ENCODE assay signal across 43 cellular contexts in genomic region chr20:184288-184687, GRCh38. TPM values are rescaled to one million over a fixed set of nuclear protein-coding genes. Genes with fewer than 3 reads are reported as not detected.
"Had no signal": no experiment of that assay in that cellular context is flagged by ENCODE, and none has a peak within 500 bp of the region (broad histone marks: within the 10 kb centered on the region; RNA-seq: fewer than 3 reads in every experiment).

No MANE protein-coding gene starts in this region.

- H3K9me3 ChIP-seq: adrenal gland, ascending aorta, body of pancreas, breast epithelium had no signal

- H3K4me1 Mint-ChIP-seq: activated naive CD4-positive, alpha-beta T cell treated with anti-CD3 and anti-CD28 coated beads, Interleukin-2, amount 50 U/mL, for 24 hours; activated T-helper 17 cell treated with anti-CD3 and anti-CD28 coated beads, Interleukin-2, amount 50 U/mL, for 72 hours; brain; central memory CD8-positive, alpha-beta T cell had no signal

- H3K36me3 ChIP-seq: adrenal gland, ascending aorta, brain microvascular endothelial cell, breast epithelium, cardiac muscle cell had no signal

- H3K36me3 Mint-ChIP-seq: activated naive CD4-positive, alpha-beta T cell treated with anti-CD3 and anti-CD28 coated beads, Interleukin-2, amount 10 ng/mL, durations not matched to agents 7 days and 5 days; activated naive CD8-positive, alpha-beta T cell treated with anti-CD3 and anti-CD28 coated beads, Interleukin-2, amount 10 ng/mL, durations not matched to agents 7 days and 5 days; brain had no signal

- H3K4me1 ChIP-seq: adrenal gland, ascending aorta, breast epithelium had no signal

- H3K4me3 Mint-ChIP-seq: activated naive CD4-positive, alpha-beta T cell treated with anti-CD3 and anti-CD28 coated beads for 36 hours; activated naive CD4-positive, alpha-beta T cell treated with anti-CD3 and anti-CD28 coated beads, Interleukin-2, amount 10 ng/mL, durations not matched to agents 7 days and 5 days; activated naive CD4-positive, alpha-beta T cell treated with anti-CD3 and anti-CD28 coated beads, Interleukin-2, amount 50 U/mL, for 24 hours; activated naive CD8-positive, alpha-beta T cell; activated naive CD8-positive, alpha-beta T cell treated with anti-CD3 and anti-CD28 coated beads, Interleukin-2, amount 10 ng/mL, durations not matched to agents 7 days and 5 days; activated T-cell treated with anti-CD3 and anti-CD28 coated beads, Interleukin-2, amount 50 U/mL, for 24 hours; activated T-cell treated with anti-CD3 and anti-CD28 coated beads, Interleukin-2, amount 50 U/mL, for 4 hours; activated T-cell treated with anti-CD3 and anti-CD28 coated beads, Interleukin-2, amount 50 U/mL, for 72 hours; activated T-helper 1 cell treated with anti-CD3 and anti-CD28 coated beads, Interleukin-12 subunit alpha, Interleukin-12 subunit beta, Interleukin-2, Interleukin-4 antibody, amounts not matched to agents 30 ng/mL and 10 ng/mL and 1 ng/mL, durations not matched to agents 14 hours and 24 hours and 36 hours; activated T-helper 17 cell treated with anti-CD3 and anti-CD28 coated beads, Interleukin-2, amount 50 U/mL, for 72 hours; brain; central memory CD8-positive, alpha-beta T cell had no signal

- FAIRE-seq: astrocyte, bronchial epithelial cell, colon had no signal

- H3K27ac Mint-ChIP-seq: activated naive CD4-positive, alpha-beta T cell treated with anti-CD3 and anti-CD28 coated beads for 36 hours; activated naive CD4-positive, alpha-beta T cell treated with anti-CD3 and anti-CD28 coated beads, Interleukin-2, amount 10 ng/mL, durations not matched to agents 7 days and 5 days; activated naive CD4-positive, alpha-beta T cell treated with anti-CD3 and anti-CD28 coated beads, Interleukin-2, amount 50 U/mL, for 24 hours; activated naive CD4-positive, alpha-beta T cell treated with anti-CD3 and anti-CD28 coated beads, Interleukin-2, amount 50 U/mL, for 72 hours; activated naive CD8-positive, alpha-beta T cell; activated naive CD8-positive, alpha-beta T cell treated with anti-CD3 and anti-CD28 coated beads, Interleukin-2, amount 10 ng/mL, durations not matched to agents 7 days and 5 days; activated T-cell treated with anti-CD3 and anti-CD28 coated beads, Interleukin-2, amount 50 U/mL, for 24 hours; activated T-cell treated with anti-CD3 and anti-CD28 coated beads, Interleukin-2, amount 50 U/mL, for 72 hours; activated T-helper 1 cell treated with anti-CD3 and anti-CD28 coated beads, Interleukin-12 subunit alpha, Interleukin-12 subunit beta, Interleukin-2, Interleukin-4 antibody, amounts not matched to agents 30 ng/mL and 10 ng/mL and 1 ng/mL, durations not matched to agents 14 hours and 24 hours and 36 hours; activated T-helper 17 cell treated with anti-CD3 and anti-CD28 coated beads, Interleukin-2, amount 50 U/mL, for 72 hours; activated T-helper 2 cell treated with anti-CD3 and anti-CD28 coated beads, Interferon-gamma antibody, Interleukin-2, Interleukin-4, amounts not matched to agents 10 μg/mL and 5 μg/mL and 100 μg/mL, durations not matched to agents 14 hours and 24 hours and 36 hours; brain had no signal

- ATAC-seq: activated naive CD4-positive, alpha-beta T cell treated with anti-CD3 and anti-CD28 coated beads, Interleukin-2, amount 50 U/mL, for 72 hours; activated T-cell treated with anti-CD3 and anti-CD28 coated beads, Interleukin-2, amount 50 U/mL, for 4 hours; activated T-cell treated with anti-CD3 and anti-CD28 coated beads, Interleukin-2, amount 50 U/mL, for 72 hours; activated T-helper 17 cell treated with anti-CD3 and anti-CD28 coated beads, Interleukin-2, amount 50 U/mL, for 72 hours; body of pancreas had no signal

- H3K4me3 ChIP-seq: adrenal gland, ascending aorta, body of pancreas, breast epithelium, cardiac muscle cell had no signal

- H3K27me3 ChIP-seq: ascending aorta, body of pancreas, brain microvascular endothelial cell, cardiac muscle cell had no signal

- H3K9me3 Mint-ChIP-seq: central memory CD8-positive, alpha-beta T cell had no signal

- H3K27ac ChIP-seq: adrenal gland, ascending aorta, body of pancreas, brain microvascular endothelial cell, breast epithelium, cardiac muscle cell had no signal

- DNase-seq: activated effector memory CD4-positive, alpha-beta T cell treated with anti-CD3 and anti-CD28 coated beads, Interleukin-2, amount 50 U/mL, for 16 hours; activated effector memory CD4-positive, alpha-beta T cell treated with Interleukin-2 at 50 U/mL for 16 hours; activated gamma-delta T cell; activated gamma-delta T cell treated with Interleukin-2 at 50 U/mL for 16 hours; activated naive CD4-positive, alpha-beta T cell; activated naive CD4-positive, alpha-beta T cell treated with anti-CD3 and anti-CD28 coated beads for 36 hours; activated naive CD4-positive, alpha-beta T cell treated with anti-CD3 and anti-CD28 coated beads, Interleukin-2, amount 10 ng/mL, durations not matched to agents 7 days and 5 days; activated naive CD4-positive, alpha-beta T cell treated with anti-CD3 and anti-CD28 coated beads, Interleukin-2, amount 50 U/mL, for 16 hours; activated naive CD4-positive, alpha-beta T cell treated with Interleukin-2 at 50 U/mL for 16 hours; activated naive CD8-positive, alpha-beta T cell treated with anti-CD3 and anti-CD28 coated beads, Interleukin-2, amount 10 ng/mL, durations not matched to agents 7 days and 5 days; activated T-cell treated with anti-CD3 and anti-CD28 coated beads, Interleukin-2, amount 50 U/mL, for 1 hour; activated T-cell treated with anti-CD3 and anti-CD28 coated beads, Interleukin-2, amount 50 U/mL, for 24 hours; activated T-cell treated with anti-CD3 and anti-CD28 coated beads, Interleukin-2, amount 50 U/mL, for 4 hours; activated T-cell treated with anti-CD3 and anti-CD28 coated beads, Interleukin-2, amount 50 U/mL, for 48 hours; activated T-cell treated with anti-CD3 and anti-CD28 coated beads, Interleukin-2, amount 50 U/mL, for 72 hours; adrenal gland; amniotic stem cell; amygdala; anterior cingulate cortex; aorta; body of pancreas; brain microvascular endothelial cell; caudate nucleus; central memory CD4-positive, alpha-beta T cell; cerebellar nuclear complex had no signal

RNA-seq across cellular contexts. Expression of gene DEFB128, which starts 5.2 kb away (rescaled TPM):
- total RNA-seq: activated naive CD4-positive, alpha-beta T cell treated with anti-CD3 and anti-CD28 coated beads for 36 hours; activated naive CD4-positive, alpha-beta T cell treated with anti-CD3 and anti-CD28 coated beads, Interleukin-2, amount 50 U/mL, for 72 hours; activated naive CD8-positive, alpha-beta T cell treated with anti-CD3 and anti-CD28 coated beads, Interleukin-2, amount 10 ng/mL, durations not matched to agents 7 days and 5 days; activated T-cell treated with anti-CD3 and anti-CD28 coated beads, Interleukin-2, amount 50 U/mL, for 4 hours; activated T-cell treated with anti-CD3 and anti-CD28 coated beads, Interleukin-2, amount 50 U/mL, for 72 hours; activated T-helper 1 cell treated with anti-CD3 and anti-CD28 coated beads, Interleukin-12 subunit alpha, Interleukin-12 subunit beta, Interleukin-2, Interleukin-4 antibody, amounts not matched to agents 30 ng/mL and 10 ng/mL and 1 ng/mL, durations not matched to agents 14 hours and 24 hours and 36 hours; activated T-helper 17 cell treated with anti-CD3 and anti-CD28 coated beads, Interleukin-2, amount 50 U/mL, for 72 hours; activated T-helper 2 cell treated with anti-CD3 and anti-CD28 coated beads, Interferon-gamma antibody, Interleukin-2, Interleukin-4, amounts not matched to agents 10 μg/mL and 5 μg/mL and 100 μg/mL, durations not matched to agents 14 hours and 24 hours and 36 hours; adrenal gland; aorta; ascending aorta; astrocyte; body of pancreas; breast epithelium; bronchial epithelial cell; cardiac muscle cell; cardiac septum; cerebellum; chondrocyte had no signal
- polyA plus RNA-seq: adipose tissue, adrenal gland, aorta, cardiac muscle cell had no signal

RNA-seq across cellular contexts. Expression of gene DEFB127, which starts 27.0 kb away (rescaled TPM):
- total RNA-seq: activated naive CD4-positive, alpha-beta T cell treated with anti-CD3 and anti-CD28 coated beads for 36 hours; activated naive CD4-positive, alpha-beta T cell treated with anti-CD3 and anti-CD28 coated beads, Interleukin-2, amount 50 U/mL, for 72 hours; activated naive CD8-positive, alpha-beta T cell treated with anti-CD3 and anti-CD28 coated beads, Interleukin-2, amount 10 ng/mL, durations not matched to agents 7 days and 5 days; activated T-cell treated with anti-CD3 and anti-CD28 coated beads, Interleukin-2, amount 50 U/mL, for 4 hours; activated T-cell treated with anti-CD3 and anti-CD28 coated beads, Interleukin-2, amount 50 U/mL, for 72 hours; activated T-helper 1 cell treated with anti-CD3 and anti-CD28 coated beads, Interleukin-12 subunit alpha, Interleukin-12 subunit beta, Interleukin-2, Interleukin-4 antibody, amounts not matched to agents 30 ng/mL and 10 ng/mL and 1 ng/mL, durations not matched to agents 14 hours and 24 hours and 36 hours; activated T-helper 17 cell treated with anti-CD3 and anti-CD28 coated beads, Interleukin-2, amount 50 U/mL, for 72 hours; activated T-helper 2 cell treated with anti-CD3 and anti-CD28 coated beads, Interferon-gamma antibody, Interleukin-2, Interleukin-4, amounts not matched to agents 10 μg/mL and 5 μg/mL and 100 μg/mL, durations not matched to agents 14 hours and 24 hours and 36 hours; adrenal gland; aorta; ascending aorta; astrocyte; body of pancreas; breast epithelium; bronchial epithelial cell; cardiac muscle cell; cardiac septum; cerebellum; chondrocyte had no signal
- polyA plus RNA-seq: adipose tissue, adrenal gland, aorta, cardiac muscle cell had no signal

RNA-seq across cellular contexts. Expression of gene DEFB126, which starts 41.9 kb away (rescaled TPM):
- total RNA-seq: activated naive CD4-positive, alpha-beta T cell treated with anti-CD3 and anti-CD28 coated beads for 36 hours; activated naive CD4-positive, alpha-beta T cell treated with anti-CD3 and anti-CD28 coated beads, Interleukin-2, amount 50 U/mL, for 72 hours; activated naive CD8-positive, alpha-beta T cell treated with anti-CD3 and anti-CD28 coated beads, Interleukin-2, amount 10 ng/mL, durations not matched to agents 7 days and 5 days; activated T-cell treated with anti-CD3 and anti-CD28 coated beads, Interleukin-2, amount 50 U/mL, for 4 hours; activated T-cell treated with anti-CD3 and anti-CD28 coated beads, Interleukin-2, amount 50 U/mL, for 72 hours; activated T-helper 1 cell treated with anti-CD3 and anti-CD28 coated beads, Interleukin-12 subunit alpha, Interleukin-12 subunit beta, Interleukin-2, Interleukin-4 antibody, amounts not matched to agents 30 ng/mL and 10 ng/mL and 1 ng/mL, durations not matched to agents 14 hours and 24 hours and 36 hours; activated T-helper 17 cell treated with anti-CD3 and anti-CD28 coated beads, Interleukin-2, amount 50 U/mL, for 72 hours; activated T-helper 2 cell treated with anti-CD3 and anti-CD28 coated beads, Interferon-gamma antibody, Interleukin-2, Interleukin-4, amounts not matched to agents 10 μg/mL and 5 μg/mL and 100 μg/mL, durations not matched to agents 14 hours and 24 hours and 36 hours; adrenal gland; aorta; ascending aorta; astrocyte; body of pancreas; breast epithelium; bronchial epithelial cell; cardiac muscle cell; cardiac septum; cerebellum; chondrocyte had no signal
- polyA plus RNA-seq: adipose tissue, adrenal gland, aorta, cardiac muscle cell had no signal

RNA-seq across cellular contexts. Expression of gene DEFB129, which starts 42.8 kb away (rescaled TPM):
- total RNA-seq: activated naive CD4-positive, alpha-beta T cell treated with anti-CD3 and anti-CD28 coated beads for 36 hours; activated naive CD4-positive, alpha-beta T cell treated with anti-CD3 and anti-CD28 coated beads, Interleukin-2, amount 50 U/mL, for 72 hours; activated naive CD8-positive, alpha-beta T cell treated with anti-CD3 and anti-CD28 coated beads, Interleukin-2, amount 10 ng/mL, durations not matched to agents 7 days and 5 days; activated T-cell treated with anti-CD3 and anti-CD28 coated beads, Interleukin-2, amount 50 U/mL, for 4 hours; activated T-cell treated with anti-CD3 and anti-CD28 coated beads, Interleukin-2, amount 50 U/mL, for 72 hours; activated T-helper 1 cell treated with anti-CD3 and anti-CD28 coated beads, Interleukin-12 subunit alpha, Interleukin-12 subunit beta, Interleukin-2, Interleukin-4 antibody, amounts not matched to agents 30 ng/mL and 10 ng/mL and 1 ng/mL, durations not matched to agents 14 hours and 24 hours and 36 hours; activated T-helper 17 cell treated with anti-CD3 and anti-CD28 coated beads, Interleukin-2, amount 50 U/mL, for 72 hours; activated T-helper 2 cell treated with anti-CD3 and anti-CD28 coated beads, Interferon-gamma antibody, Interleukin-2, Interleukin-4, amounts not matched to agents 10 μg/mL and 5 μg/mL and 100 μg/mL, durations not matched to agents 14 hours and 24 hours and 36 hours; adrenal gland; aorta; ascending aorta; astrocyte; body of pancreas; breast epithelium; bronchial epithelial cell; cardiac muscle cell; cardiac septum; cerebellum; chondrocyte had no signal
- polyA plus RNA-seq: adipose tissue, adrenal gland, aorta, cardiac muscle cell had no signal
